7 cellular contexts compared by ENCODE assay signal in the genomic region with DNA sequence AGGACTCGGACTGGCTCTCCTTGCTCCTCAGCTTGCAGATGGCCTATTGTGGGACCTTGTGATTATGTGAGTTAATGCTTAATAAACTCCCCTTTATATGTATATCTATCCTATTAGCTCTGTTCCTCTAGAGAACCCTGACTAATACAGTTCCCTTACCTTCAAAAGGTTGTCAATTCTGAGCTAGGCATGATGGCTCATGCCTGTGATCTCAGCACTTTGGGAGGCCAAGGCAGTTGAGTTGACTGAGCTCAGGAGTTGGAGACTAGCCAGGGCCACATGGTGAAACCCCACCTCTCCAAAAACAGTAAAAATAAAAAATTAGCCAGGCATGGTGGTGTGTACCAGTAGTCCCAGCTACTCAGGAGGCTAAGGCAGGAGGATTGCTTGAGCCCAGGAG.
DNase-seq lines count a peak whose midpoint lies in the region; ATAC-seq, FAIRE-seq and TF ChIP-seq lines count a peak whose summit lies in the region.
"Not testable (repeated sequence)": the region's sequence is repeated elsewhere in the genome, so short reads cannot be mapped to it uniquely, and the experiment has no call there.

No MANE protein-coding gene starts in this region.

- ATAC-seq in GM18520 (IDR thresholded peaks at IDR 0.05; ENCODE audit: unreplicated experiment): peak; percentile 32
- ATAC-seq in HG02610 (IDR thresholded peaks at IDR 0.05; ENCODE audit: unreplicated experiment): peak; percentile 64
- peak; percentile 68 for ATAC-seq in activated CD8-positive, alpha-beta T cell treated with anti-CD3 and anti-CD28 coated beads for 36 hours
- peak; percentile 35 for ATAC-seq in GM12878
- peak; percentile 83 for ATAC-seq in foreskin keratinocyte

- FAIRE-seq in GM12878 (lab: Jason Lieb, UNC): peak; percentile 31

- not testable (repeated sequence) for TF ChIP-seq CTCF in Loucy (conservative IDR thresholded peaks at IDR 0.05; ENCODE audit: low read length); activated CD8-positive, alpha-beta T cell treated with anti-CD3 and anti-CD28 coated beads for 36 hours (IDR thresholded peaks at IDR 0.05); GM12878 (IDR thresholded peaks at IDR 0.05 in 2 of 3, conservative IDR thresholded peaks at IDR 0.05 in 1 of 3; ENCODE audit: control insufficient read depth in 2 of 3, extremely low read depth in 1 of 3, insufficient read depth in 1 of 3, low read depth in 3 of 3, low read length in 3 of 3); foreskin keratinocyte (conservative IDR thresholded peaks at IDR 0.05)

- H3K4me3 Mint-ChIP-seq in activated CD8-positive, alpha-beta T cell treated with anti-CD3 and anti-CD28 coated beads for 36 hours: not testable (repeated sequence)

- intact Hi-C loops in activated CD8-positive, alpha-beta T cell treated with anti-CD3 and anti-CD28 coated beads for 36 hours (cut with micrococcal nuclease); GM12878 (cut with micrococcal nuclease; ENCODE audit: unreplicated experiment): not testable (repeated sequence)

- H3K36me3 Mint-ChIP-seq in activated CD8-positive, alpha-beta T cell treated with anti-CD3 and anti-CD28 coated beads for 36 hours (ENCODE audit: low read depth): not testable (repeated sequence)

- peaks cover 21% of the 10 kb centered on the region for H3K4me1 Mint-ChIP-seq in activated CD8-positive, alpha-beta T cell treated with anti-CD3 and anti-CD28 coated beads for 36 hours (ENCODE audit: low read depth)

- H3K9me3 ChIP-seq in Loucy (ENCODE audit: insufficient read depth, low read depth, low read length); GM12878 (replicated peaks; ENCODE audit: control insufficient read depth, insufficient read depth, low read length): not testable (repeated sequence)

- H3F3A ChIP-seq in Loucy (ENCODE audit: low read depth): not testable (repeated sequence)

- H3K27ac Mint-ChIP-seq in activated CD8-positive, alpha-beta T cell treated with anti-CD3 and anti-CD28 coated beads for 36 hours: not testable (repeated sequence)

- H3K36me3 ChIP-seq in Loucy (ENCODE audit: insufficient read depth, low read length); GM12878 (ENCODE audit: control insufficient read depth in 2 of 2, insufficient read depth in 2 of 2, low read length in 1 of 2): not testable (repeated sequence)

- POLR2A ChIA-PET in activated CD8-positive, alpha-beta T cell treated with anti-CD3 and anti-CD28 coated beads for 36 hours (lab: Charles Lee); GM12878 (lab: Charles Lee): not testable (repeated sequence)

- not testable (repeated sequence) for H2AFZ ChIP-seq in Loucy (ENCODE audit: low read length); GM12878 (ENCODE audit: control insufficient read depth, low read depth, low read length)

- H3K27ac ChIP-seq in GM12878 (ENCODE audit: control insufficient read depth, insufficient read depth); foreskin keratinocyte: not testable (repeated sequence)

- H3K27me3 Mint-ChIP-seq in activated CD8-positive, alpha-beta T cell treated with anti-CD3 and anti-CD28 coated beads for 36 hours: not testable (repeated sequence)

- peak overlapping the region; percentile 39 for H3K4me2 ChIP-seq in Loucy (ENCODE audit: low read depth, low read length, poor library complexity, severe bottlenecking)
- H3K4me2 ChIP-seq in GM12878 (ENCODE audit: control insufficient read depth, insufficient read depth): not testable (repeated sequence)

- H3K27me3 ChIP-seq in Loucy (ENCODE audit: insufficient read depth, low read length, poor library complexity, severe bottlenecking); GM12878 (replicated peaks in 1 of 2; ENCODE audit: control insufficient read depth in 2 of 2, insufficient read depth in 2 of 2, low read length in 1 of 2); foreskin keratinocyte: not testable (repeated sequence)

- TF ChIP-seq EP300 in GM12878 (IDR thresholded peaks at IDR 0.05; ENCODE audit: borderline replicate concordance in 1 of 2, control insufficient read depth in 1 of 2, low read depth in 2 of 2, low read length in 2 of 2): not testable (repeated sequence)

- not testable (repeated sequence) for H3K79me2 ChIP-seq in Loucy (ENCODE audit: insufficient read depth, low read length); GM12878 (ENCODE audit: control insufficient read depth, insufficient read depth, low read length)

- H3K9ac ChIP-seq in Loucy (ENCODE audit: low read depth, low read length, poor library complexity, severe bottlenecking): peak overlapping the region; percentile 28
- H3K9ac ChIP-seq in GM12878 (ENCODE audit: control insufficient read depth, insufficient read depth, low read length): not testable (repeated sequence)

- not testable (repeated sequence) for TF ChIP-seq POLR2A in GM12878 (IDR thresholded peaks at IDR 0.05; ENCODE audit: low read depth, low read length)

- H4K20me1 ChIP-seq in Loucy (ENCODE audit: insufficient read depth, low read length, poor library complexity, severe bottlenecking); GM12878 (ENCODE audit: control insufficient read depth, insufficient read depth): not testable (repeated sequence)

- peak overlapping the region; percentile 53 for H3K4me3 ChIP-seq in Loucy (ENCODE audit: low read length, poor library complexity, severe bottlenecking)
- H3K4me3 ChIP-seq in GM12878: not testable (repeated sequence)

- not testable (repeated sequence) for H3K9me3 Mint-ChIP-seq in activated CD8-positive, alpha-beta T cell treated with anti-CD3 and anti-CD28 coated beads for 36 hours

- peaks cover 53% of the 10 kb centered on the region for H3K4me1 ChIP-seq in Loucy (ENCODE audit: insufficient read depth, low read length, poor library complexity, severe bottlenecking)
- not testable (repeated sequence) for H3K4me1 ChIP-seq in GM12878 (ENCODE audit: control insufficient read depth, insufficient read depth, low read length); foreskin keratinocyte

- RAD21 ChIA-PET in GM12878 (lab: Charles Lee; ENCODE audit: unreplicated experiment): interaction anchor here (1.4 kb wide), 1 partner anchor 43 kb away, joined by 3 read pairs; no protein-coding TSS in a partner anchor

- CTCF ChIA-PET in activated CD8-positive, alpha-beta T cell treated with anti-CD3 and anti-CD28 coated beads for 36 hours (lab: Charles Lee): interaction anchor here (0.7 kb wide), 1 partner anchor 44 kb away, joined by 3 read pairs; no protein-coding TSS in a partner anchor
- CTCF ChIA-PET in GM12878 (lab: Yijun Ruan, JAX): interaction anchor here (0.7 to 1.7 kb wide), 4 partner anchors 25 to 405 kb away, joined by 3 to 4 read pairs (median 4); no protein-coding TSS in a partner anchor

- 74% methylated on average over 1 of the region's 1 CpG for WGBS in GM12878 (ENCODE audit: insufficient coverage, insufficient replicate concordance, low lambda C conversion rate, missing lambda C conversion rate)

- in situ Hi-C loops in GM12878 (cut with MboI): not testable (repeated sequence)

- not testable (repeated sequence) for BruUV-seq in GM12878 (replicated peaks; lab: Mats Ljungman, UMichigan)

- DNase-seq in activated CD8-positive, alpha-beta T cell treated with anti-CD3 and anti-CD28 coated beads for 36 hours: peak; percentile 37
- not testable (repeated sequence) for DNase-seq in GM12878 (ENCODE audit: low read depth, low spot score)
- DNase-seq in foreskin keratinocyte (peak; percentile 48 to 76), renal cortical epithelial cell (ENCODE audit: low read depth) (peak; percentile 13)

- H3K9me2 ChIP-seq in Loucy (replicated peaks; ENCODE audit: low read depth, low read length): not testable (repeated sequence)

- TF ChIP-seq RAD21 in GM12878 (IDR thresholded peaks at IDR 0.05; ENCODE audit: insufficient read depth, low read depth, low read length): not testable (repeated sequence)

- SMC1A ChIA-PET in GM12878 (lab: Charles Lee; ENCODE audit: uncharacterized antibody, unreplicated experiment): interaction anchor here (0.9 to 1.6 kb wide), 7 partner anchors 10 to 377 kb away, joined by 3 to 7 read pairs (median 3); no protein-coding TSS in a partner anchor

TF ChIP-seq in GM12878, 131 proteins besides CTCF, POLR2A, EP300 and RAD21:
- TF ChIP-seq JUNB (IDR thresholded peaks at IDR 0.05): peak; percentile 56
- TF ChIP-seq NFIC (IDR thresholded peaks at IDR 0.05; ENCODE audit: low read depth, low read length): peak; percentile 41; the same call in 1 of the 2 replicates
- peak in 1 of 2 experiments; percentile 13; a peak in 1 of 4 replicates for TF ChIP-seq BHLHE40 (IDR thresholded peaks at IDR 0.05; ENCODE audit: borderline replicate concordance in 1 of 2, low read depth in 2 of 2, low read length in 1 of 2)
- TF ChIP-seq MTA2 (IDR thresholded peaks at IDR 0.05; ENCODE audit: low read depth): peak; percentile 21; the same call in 1 of the 2 replicates
- 0 out of 2 replicates have a peak, but pooled peaks have one; percentile 14 for TF ChIP-seq CREM (IDR thresholded peaks at IDR 0.05; ENCODE audit: low read depth)

Comparison
In these comparisons a context has a peak if more than half of its experiments do, and no peak if none do; other contexts are left out.
1. ATAC-seq: peak in every context shown above with its lines; median percentile 83 in foreskin keratinocyte; 68 in activated CD8-positive, alpha-beta T cell treated with anti-CD3 and anti-CD28 coated beads for 36 hours; 64 in HG02610; 35 in GM12878; 32 in GM18520.